9 cellular contexts compared by ENCODE assay signal in genomic region chr6:6788394-6789020, GRCh38.
DNase-seq lines count a peak whose midpoint lies in the region; ATAC-seq lines count a peak whose summit lies in the region.
"Had no signal": no experiment of that assay in that cellular context is flagged by ENCODE, and none has a peak within 500 bp of the region (broad histone marks: within the 10 kb centered on the region; RNA-seq: fewer than 3 reads in every experiment).

No MANE protein-coding gene starts in this region.

- H2BK5ac ChIP-seq in mesendoderm (ENCODE audit: low read length): no peak overlapping the region

- H3K27ac Mint-ChIP-seq in activated CD8-positive, alpha-beta T cell treated with anti-CD3 and anti-CD28 coated beads, Interleukin-2, amount 10 ng/mL, durations not matched to agents 7 days and 5 days: no peak overlapping the region

- H3K56ac ChIP-seq in mesendoderm (ENCODE audit: low read length): peak overlapping the region; percentile 22

- no peak overlapping the region for H3K27ac ChIP-seq in mesendoderm (ENCODE audit: low read depth, low read length)

- no peak overlapping the region for H3K23ac ChIP-seq in mesendoderm (ENCODE audit: low read length)

- H4K5ac ChIP-seq in mesendoderm (ENCODE audit: low read length): no peak overlapping the region

- peaks cover 4% of the 10 kb centered on the region for H3K27me3 Mint-ChIP-seq in activated CD8-positive, alpha-beta T cell treated with anti-CD3 and anti-CD28 coated beads, Interleukin-2, amount 10 ng/mL, durations not matched to agents 7 days and 5 days (ENCODE audit: low read depth)

- H3K79me2 ChIP-seq in mesendoderm (ENCODE audit: control insufficient read depth, insufficient read depth, low read length): no peaks in the 10 kb centered on the region

- no peak overlapping the region for H3K4me3 Mint-ChIP-seq in activated CD8-positive, alpha-beta T cell treated with anti-CD3 and anti-CD28 coated beads, Interleukin-2, amount 10 ng/mL, durations not matched to agents 7 days and 5 days
- H3K4me3 Mint-ChIP-seq: CD8-positive, alpha-beta memory T cell had no signal

- no peak overlapping the region for H3K4me3 ChIP-seq in mesendoderm (ENCODE audit: low read length)

- no peak overlapping the region for H2BK120ac ChIP-seq in mesendoderm (ENCODE audit: low read depth, low read length)

- DNase-seq in activated CD4-positive, alpha-beta T cell treated with anti-CD3 and anti-CD28 coated beads for 48 hours: peak; percentile 51
- DNase-seq in activated CD4-positive, alpha-beta T cell treated with anti-CD3 and anti-CD28 coated beads for 1 hour: no peak
- DNase-seq in LHCN-M2 (ENCODE audit: low read depth) (peak; percentile 9), mesendoderm (peak; percentile 67), SK-N-DZ (ENCODE audit: low spot score) (no peak), NCI-H1436 treated with DMSO at 0.1 percent for 48 hours (lab: John Stamatoyannopoulos, UW) (no peak)
- no peak for DNase-seq in activated CD8-positive, alpha-beta T cell treated with anti-CD3 and anti-CD28 coated beads, Interleukin-2, amount 10 ng/mL, durations not matched to agents 7 days and 5 days

- H3K4ac ChIP-seq in mesendoderm (ENCODE audit: low read depth, low read length): no peak overlapping the region

- no peak overlapping the region for H4K8ac ChIP-seq in mesendoderm (ENCODE audit: low read depth, low read length)

- H3K18ac ChIP-seq in mesendoderm (ENCODE audit: low read length): no peak overlapping the region

- H3K79me1 ChIP-seq in mesendoderm (ENCODE audit: low read length): no peaks in the 10 kb centered on the region

- H2BK15ac ChIP-seq in mesendoderm (replicated peaks; ENCODE audit: low read depth): no peak overlapping the region

- H3K9me3 Mint-ChIP-seq in activated CD8-positive, alpha-beta T cell treated with anti-CD3 and anti-CD28 coated beads, Interleukin-2, amount 10 ng/mL, durations not matched to agents 7 days and 5 days (ENCODE audit: insufficient read depth): no peaks in the 10 kb centered on the region
- H3K9me3 Mint-ChIP-seq: CD8-positive, alpha-beta memory T cell had no signal

- H3K4me1 Mint-ChIP-seq in activated CD8-positive, alpha-beta T cell treated with anti-CD3 and anti-CD28 coated beads, Interleukin-2, amount 10 ng/mL, durations not matched to agents 7 days and 5 days (ENCODE audit: low read depth): peaks cover 15% of the 10 kb centered on the region
- H3K4me1 Mint-ChIP-seq: CD8-positive, alpha-beta memory T cell had no signal

- no peaks in the 10 kb centered on the region for H3K36me3 ChIP-seq in mesendoderm (ENCODE audit: control insufficient read depth, insufficient read depth, low read length)

- H3K9ac ChIP-seq in mesendoderm (ENCODE audit: low read length): no peak overlapping the region

- H3K4me1 ChIP-seq in mesendoderm (ENCODE audit: control insufficient read depth, low read depth, low read length): no peaks in the 10 kb centered on the region

- H3K27me3 ChIP-seq in mesendoderm (ENCODE audit: insufficient read depth, low read length, poor library complexity): no peaks in the 10 kb centered on the region

- H3K36me3 Mint-ChIP-seq in activated CD8-positive, alpha-beta T cell treated with anti-CD3 and anti-CD28 coated beads, Interleukin-2, amount 10 ng/mL, durations not matched to agents 7 days and 5 days (ENCODE audit: low read depth): no peaks in the 10 kb centered on the region
- H3K36me3 Mint-ChIP-seq: CD8-positive, alpha-beta memory T cell had no signal

- POLR2A ChIA-PET in activated CD8-positive, alpha-beta T cell treated with anti-CD3 and anti-CD28 coated beads, Interleukin-2, amount 10 ng/mL, durations not matched to agents 7 days and 5 days (lab: Charles Lee): no interaction called here

- ATAC-seq in activated CD8-positive, alpha-beta T cell treated with anti-CD3 and anti-CD28 coated beads, Interleukin-2, amount 10 ng/mL, durations not matched to agents 7 days and 5 days: peak; percentile 51
- no peak for ATAC-seq in GM18907 (IDR thresholded peaks at IDR 0.05; ENCODE audit: unreplicated experiment)

- H3K4me2 ChIP-seq in mesendoderm (ENCODE audit: low read length): no peak overlapping the region

- no peak overlapping the region for H2AK5ac ChIP-seq in mesendoderm (ENCODE audit: low read length)

- no CpG with 5 or more reads among the region's 4 CpGs for WGBS in mesendoderm (ENCODE audit: extremely low coverage, insufficient coverage, low lambda C conversion rate)

- CTCF ChIA-PET in activated CD8-positive, alpha-beta T cell treated with anti-CD3 and anti-CD28 coated beads, Interleukin-2, amount 10 ng/mL, durations not matched to agents 7 days and 5 days (lab: Charles Lee): interaction anchor here (1.0 to 1.8 kb wide), 6 partner anchors 11 to 451 kb away, joined by 3 to 6 read pairs (median 4); no protein-coding TSS in a partner anchor

Comparison
In these comparisons a context has a peak if more than half of its experiments do, and no peak if none do; other contexts are left out.
1. DNase-seq: peak in activated CD4-positive, alpha-beta T cell treated with anti-CD3 and anti-CD28 coated beads for 48 hours (single experiment), LHCN-M2 (single experiment) and mesendoderm (single experiment); none in activated CD4-positive, alpha-beta T cell treated with anti-CD3 and anti-CD28 coated beads for 1 hour (single experiment), activated CD8-positive, alpha-beta T cell treated with anti-CD3 and anti-CD28 coated beads, Interleukin-2, amount 10 ng/mL, durations not matched to agents 7 days and 5 days (single experiment), SK-N-DZ (single experiment) and NCI-H1436 treated with DMSO at 0.1 percent for 48 hours (single experiment).